8 cellular contexts compared by ENCODE assay signal in the genomic region with DNA sequence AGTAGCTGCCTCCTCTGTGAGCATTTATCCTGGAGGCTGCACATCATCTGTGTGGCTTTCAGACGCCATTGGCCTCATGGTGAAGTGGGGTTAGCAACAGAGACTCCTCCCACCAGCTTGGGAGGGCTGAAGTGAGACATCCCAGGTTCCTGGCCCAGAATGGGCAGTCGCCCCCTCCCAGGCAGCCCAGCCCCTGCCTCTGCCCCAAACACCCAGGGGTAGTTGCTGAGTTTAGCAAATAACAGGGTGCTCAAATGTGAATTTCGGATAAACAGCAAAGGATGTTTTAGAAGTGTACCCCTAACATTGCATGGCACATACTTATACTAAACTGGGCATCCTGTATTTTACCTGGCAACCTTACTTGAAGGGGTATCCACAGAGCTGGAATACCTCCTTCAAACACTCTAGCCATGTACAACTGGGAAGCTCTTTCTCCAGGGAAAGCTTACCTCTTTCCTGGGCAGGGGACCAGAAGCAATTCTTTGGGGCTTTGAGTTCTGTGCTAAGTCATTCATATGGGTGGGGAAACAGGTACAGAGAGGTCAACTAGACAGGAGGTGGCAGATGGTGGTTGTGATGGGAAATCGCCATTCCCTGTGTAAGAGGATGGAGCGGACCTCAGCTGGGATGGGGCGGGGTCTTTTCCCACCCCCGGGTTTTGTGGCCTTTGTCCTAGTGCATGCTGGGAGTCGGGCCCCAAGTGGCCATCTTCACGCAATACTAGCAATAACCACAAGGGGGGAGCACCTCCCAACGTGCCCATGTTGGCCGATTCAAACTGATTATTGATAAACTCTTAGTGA.
DNase-seq lines count a peak whose midpoint lies in the region; ATAC-seq and TF ChIP-seq lines count a peak whose summit lies in the region.

No MANE protein-coding gene starts in this region.

- H3K4me1 ChIP-seq in ACC112 (ENCODE audit: control insufficient read depth, insufficient read depth, low read length, unreplicated experiment) (peaks cover 12% of the 10 kb centered on the region), tibial artery (no peaks in the 10 kb centered on the region)

- no peak for ATAC-seq in HG02678 (IDR thresholded peaks at IDR 0.05; ENCODE audit: unreplicated experiment)

- H3K27me3 ChIP-seq in ACC112 (ENCODE audit: insufficient read depth, low read length), result no peaks in the 10 kb centered on the region
- no peaks in the 10 kb centered on the region for H3K27me3 ChIP-seq in WERI-Rb-1 (ENCODE audit: insufficient read depth, low read depth, severe bottlenecking)
- H3K27me3 ChIP-seq in tibial artery, result peaks cover 0 to 54% of the 10 kb centered on the region in 2 donors

- H3K4me3 ChIP-seq in ACC112 (ENCODE audit: low read depth, low read length), result peak overlapping the region; percentile 30; the same call in 1 of the 2 replicates
- H3K4me3 ChIP-seq in WERI-Rb-1 (ENCODE audit: low read depth, low read length), result no peak overlapping the region
- H3K4me3 ChIP-seq in coronary artery, result no peak overlapping the region
- H3K4me3 ChIP-seq in tibial artery, result no peak overlapping the region

- DNase-seq in NCI-H1694 (lab: John Stamatoyannopoulos, UW), result peak; percentile 65
- DNase-seq in WERI-Rb-1, result peak; percentile 90
- no peak for DNase-seq in coronary artery (ENCODE audit: low spot score)
- peak; percentile 75 for DNase-seq in medulla oblongata (ENCODE audit: extremely low spot score)
- no peak for DNase-seq in tibial artery

- no peaks in the 10 kb centered on the region for H3K36me3 ChIP-seq in ACC112 (ENCODE audit: insufficient read depth, low read length)
- H3K36me3 ChIP-seq in WERI-Rb-1, result no peaks in the 10 kb centered on the region
- H3K36me3 ChIP-seq in tibial artery, result no peaks in the 10 kb centered on the region

- peak; percentile 79 for TF ChIP-seq CTCF in GM12874 (IDR thresholded peaks at IDR 0.05; ENCODE audit: insufficient read depth, low read depth, low read length)
- TF ChIP-seq CTCF in WERI-Rb-1 (IDR thresholded peaks at IDR 0.05; ENCODE audit: low read depth, low read length), result peak; percentile 77
- TF ChIP-seq CTCF in coronary artery (IDR thresholded peaks at IDR 0.05), result peak; percentile 50
- peak; percentile 47 to 51 for TF ChIP-seq CTCF in tibial artery (IDR thresholded peaks at IDR 0.05)

- intact Hi-C loops in tibial artery (cut with DNase I; ENCODE audit: low total_unique reads), result no loop called here

- H2AFZ ChIP-seq in ACC112 (ENCODE audit: low read length, unreplicated experiment), result peak overlapping the region; percentile 50

- peak overlapping the region; percentile 12; the same call in 1 of the 2 replicates for H3K27ac ChIP-seq in ACC112 (ENCODE audit: low read depth, low read length)
- peak overlapping the region; percentile 45 for H3K27ac ChIP-seq in WERI-Rb-1
- no peak overlapping the region for H3K27ac ChIP-seq in coronary artery
- H3K27ac ChIP-seq in tibial artery, result no peak overlapping the region

- no peaks in the 10 kb centered on the region for H3K9me3 ChIP-seq in WERI-Rb-1 (ENCODE audit: severe bottlenecking)
- H3K9me3 ChIP-seq in tibial artery, result no peaks in the 10 kb centered on the region

- no peaks in the 10 kb centered on the region for H3K79me2 ChIP-seq in ACC112 (ENCODE audit: control insufficient read depth, insufficient read depth, low read length, unreplicated experiment)

Comparison
In these comparisons a context has a peak if more than half of its experiments do, and no peak if none do; other contexts are left out.
1. H3K27ac ChIP-seq: peak in ACC112 (single experiment) and WERI-Rb-1 (single experiment); none in coronary artery (0 of 2) and tibial artery (0 of 2).
2. DNase-seq: peak in NCI-H1694 (single experiment), WERI-Rb-1 (single experiment) and medulla oblongata (single experiment); none in coronary artery (single experiment) and tibial artery (0 of 2).
3. Peak in every context shown above with its lines, with median percentiles within 50 percentile points of each other: CTCF ChIP-seq.